11 cellular contexts compared by ENCODE assay signal in the genomic region with DNA sequence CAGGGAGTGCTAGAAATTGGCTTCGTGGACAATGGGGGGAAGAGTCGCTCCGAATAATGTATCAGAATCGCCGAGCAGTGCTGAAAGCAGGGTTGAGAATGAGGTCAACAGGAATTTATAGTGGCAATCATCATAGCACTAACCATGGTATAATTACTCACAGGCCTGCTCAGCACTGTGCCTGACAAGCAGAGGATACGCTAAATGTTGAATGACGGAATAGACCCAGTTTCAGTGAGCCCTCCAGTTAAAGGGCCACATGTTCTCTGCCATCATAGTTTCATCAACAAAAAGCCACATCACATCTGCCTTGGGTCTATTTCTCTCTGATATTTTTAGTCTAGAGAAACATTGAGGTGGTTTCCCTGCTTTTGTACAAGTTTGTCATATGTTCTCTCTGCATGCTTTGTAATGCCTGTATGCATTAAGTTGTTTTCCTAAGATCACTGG.
A peak's percentile ranks its signal among the peaks of the same experiment; 100 is the strongest.
DNase-seq lines count a peak whose midpoint lies in the region; ATAC-seq and TF ChIP-seq lines count a peak whose summit lies in the region.
"Had no signal": no experiment of that assay in that cellular context is flagged by ENCODE, and none has a peak within 500 bp of the region (broad histone marks: within the 10 kb centered on the region; RNA-seq: fewer than 3 reads in every experiment).

No MANE protein-coding gene starts in this region.

- TF ChIP-seq CTCF in VCaP (conservative IDR thresholded peaks at IDR 0.05) (no peak), right atrium auricular region (IDR thresholded peaks at IDR 0.05) (no peak), thyroid gland (IDR thresholded peaks at IDR 0.05) (no peak), omental fat pad (IDR thresholded peaks at IDR 0.05) (no peak)

- peaks cover 0 to 19% of the 10 kb centered on the region in 2 donors for H3K4me1 ChIP-seq in right atrium auricular region
- H3K4me1 ChIP-seq in thyroid gland = peaks cover 13 to 28% of the 10 kb centered on the region in 2 donors

- ATAC-seq in omental fat pad (ENCODE audit: low FRiP score) = no peak
- no peak for ATAC-seq in activated T-cell treated with anti-CD3 and anti-CD28 coated beads, Interleukin-2, amount 50 U/mL, for 4 hours

- H3K36me3 ChIP-seq in right atrium auricular region = no peaks in the 10 kb centered on the region
- no peaks in the 10 kb centered on the region for H3K36me3 ChIP-seq in thyroid gland

- H3K4me3 ChIP-seq in right atrium auricular region = no peak overlapping the region
- H3K4me3 ChIP-seq in thyroid gland (replicated peaks in 1 of 3) = no peak overlapping the region

- no peak for TF ChIP-seq POLR2A in thyroid gland (IDR thresholded peaks at IDR 0.05)

- H3K9me3 ChIP-seq in right atrium auricular region = no peaks in the 10 kb centered on the region
- H3K9me3 ChIP-seq in thyroid gland = no peaks in the 10 kb centered on the region

- H3K27ac ChIP-seq in VCaP (peak overlapping the region; percentile 35; the same call in 1 of the 2 replicates), right atrium auricular region (peak overlapping the region; percentile 69 to 94), thyroid gland (peak overlapping the region in 2 of 3 donors; percentile 70 to 72)

- H3K4me3 Mint-ChIP-seq in activated T-cell treated with anti-CD3 and anti-CD28 coated beads, Interleukin-2, amount 50 U/mL, for 4 hours = no peak overlapping the region

- no peaks in the 10 kb centered on the region for H3K4me1 Mint-ChIP-seq in activated T-cell treated with anti-CD3 and anti-CD28 coated beads, Interleukin-2, amount 50 U/mL, for 4 hours (ENCODE audit: low read depth)

- peak; percentile 27 for DNase-seq in NCI-H1694 treated with DMSO at 0.1 percent for 48 hours (lab: John Stamatoyannopoulos, UW)
- DNase-seq in NCI-H1694 (lab: John Stamatoyannopoulos, UW) = no peak
- DNase-seq in right atrium auricular region (ENCODE audit: low spot score) = no peak
- no peak for DNase-seq in thyroid gland
- DNase-seq in effector CD4-positive, alpha-beta T cell = no peak
- no peak for DNase-seq in omental fat pad (ENCODE audit: low spot score)
- DNase-seq in activated T-cell treated with anti-CD3 and anti-CD28 coated beads, Interleukin-2, amount 50 U/mL, for 4 hours = no peak
- DNase-seq: activated effector memory CD4-positive, alpha-beta T cell treated with anti-CD3 and anti-CD28 coated beads, Interleukin-2, amount 50 U/mL, for 16 hours; islet precursor cell; stimulated activated CD8-positive, alpha-beta memory T cell treated with anti-CD3 and anti-CD28 coated beads, Interleukin-4, amount 100 ng/mL, for 48 hours had no signal

- H3K36me3 Mint-ChIP-seq in activated T-cell treated with anti-CD3 and anti-CD28 coated beads, Interleukin-2, amount 50 U/mL, for 4 hours (ENCODE audit: insufficient read depth) = no peaks in the 10 kb centered on the region

- no peaks in the 10 kb centered on the region for H3K9me3 Mint-ChIP-seq in activated T-cell treated with anti-CD3 and anti-CD28 coated beads, Interleukin-2, amount 50 U/mL, for 4 hours

- no peaks in the 10 kb centered on the region for H3K27me3 ChIP-seq in right atrium auricular region
- no peaks in the 10 kb centered on the region for H3K27me3 ChIP-seq in thyroid gland

- H3K27me3 Mint-ChIP-seq in activated T-cell treated with anti-CD3 and anti-CD28 coated beads, Interleukin-2, amount 50 U/mL, for 4 hours (ENCODE audit: low read depth) = no peaks in the 10 kb centered on the region

- intact Hi-C loops in thyroid gland (cut with DNase I) = no loop called here

- WGBS in thyroid gland, 2 donors = 86 to 91% methylated on average over 7 of the region's 7 CpGs
